Comparison of ENCODE assay signal across 2 cellular contexts in genomic region chr10:78401882-78402367, GRCh38.
TF ChIP-seq lines count a peak whose summit lies in the region.

No MANE protein-coding gene starts in this region.

TF ChIP-seq in HEK293, 187 proteins besides CTCF, POLR2A, EP300 and RAD21 (continued from another document):
- peak; percentile 84 for TF ChIP-seq ZIC2 (tag by site-specific recombination; IDR thresholded peaks at IDR 0.05)

TF ChIP-seq in H1, 55 proteins besides CTCF, POLR2A, EP300 and RAD21:
- TF ChIP-seq, protein P1, sequence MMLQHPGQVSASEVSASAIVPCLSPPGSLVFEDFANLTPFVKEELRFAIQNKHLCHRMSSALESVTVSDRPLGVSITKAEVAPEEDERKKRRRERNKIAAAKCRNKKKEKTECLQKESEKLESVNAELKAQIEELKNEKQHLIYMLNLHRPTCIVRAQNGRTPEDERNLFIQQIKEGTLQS (IDR thresholded peaks at IDR 0.05; ENCODE audit: insufficient read depth, low read depth, low read length) = no peak
- TF ChIP-seq RBBP5 (IDR thresholded peaks at IDR 0.05; ENCODE audit: borderline replicate concordance, low read depth, low read length) (no peak), ZNF274 (IDR thresholded peaks at IDR 0.05; ENCODE audit: borderline replicate concordance, extremely low read depth, low read length) (no peak), CHD7 (IDR thresholded peaks at IDR 0.05; ENCODE audit: insufficient replicate concordance, low read length) (no peak), CHD2 (IDR thresholded peaks at IDR 0.05; ENCODE audit: low read length) (no peak), RXRA (IDR thresholded peaks at IDR 0.05; ENCODE audit: insufficient read depth, low read depth, low read length) (no peak), FOSL1 (IDR thresholded peaks at IDR 0.05; ENCODE audit: insufficient read depth, low read depth, low read length) (no peak), JUND (IDR thresholded peaks at IDR 0.05; ENCODE audit: low read length) (no peak)
